8 cellular contexts compared by ENCODE assay signal in the genomic region with DNA sequence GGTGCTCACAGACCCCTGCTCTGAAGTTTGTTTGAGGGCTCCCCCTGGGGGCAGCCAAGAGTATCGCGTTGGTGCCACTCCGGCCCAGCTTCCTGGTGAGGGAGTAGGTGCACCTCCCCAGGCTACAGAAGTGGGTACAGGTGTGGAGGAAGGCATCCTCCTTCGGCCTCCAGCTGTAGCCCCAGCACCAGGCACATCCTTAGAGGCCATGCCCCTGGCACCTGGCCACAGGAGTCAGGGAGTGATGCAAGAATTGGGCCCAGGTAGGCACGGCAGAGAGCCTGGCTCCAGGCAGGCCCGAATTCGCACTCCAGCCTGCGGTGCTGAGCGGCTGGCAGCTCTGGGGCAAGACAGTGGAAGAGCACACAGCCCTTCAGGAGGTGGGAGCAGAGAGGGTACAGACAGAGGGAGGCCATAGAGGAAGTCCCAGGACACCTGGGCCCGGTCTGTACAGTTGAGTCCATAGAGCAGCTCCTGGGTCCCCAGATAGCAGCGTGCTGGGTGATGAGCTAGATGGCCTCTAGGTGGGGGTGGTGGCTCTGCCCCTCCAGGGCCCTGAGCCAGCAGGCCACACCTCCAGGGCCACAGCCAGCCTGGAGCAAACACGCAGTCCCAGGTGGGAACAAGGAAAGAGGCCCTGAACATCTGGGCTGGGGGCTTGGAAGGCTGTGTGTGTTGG. TPM values are rescaled to one million over a fixed set of nuclear protein-coding genes. Genes with fewer than 3 reads are reported as not detected.
DNase-seq lines count a peak whose midpoint lies in the region; ATAC-seq, FAIRE-seq and TF ChIP-seq lines count a peak whose summit lies in the region.

No MANE protein-coding gene starts in this region.

- H3K27ac Mint-ChIP-seq in nephron progenitor cell = no peak overlapping the region

- TF ChIP-seq POLR2A in GM12892 (IDR thresholded peaks at IDR 0.05; ENCODE audit: low read depth, low read length) (no peak), esophagus squamous epithelium (IDR thresholded peaks at IDR 0.05) (no peak), stomach (IDR thresholded peaks at IDR 0.05) (no peak)

- intact Hi-C loops in esophagus squamous epithelium (cut with DNase I) (no loop called here), stomach (cut with DNase I; ENCODE audit: low total_unique reads) (no loop called here)

- H3K36me3 Mint-ChIP-seq in activated T-cell treated with anti-CD3 and anti-CD28 coated beads, Interleukin-2, amount 50 U/mL, for 4 hours (ENCODE audit: insufficient read depth) = no peaks in the 10 kb centered on the region
- no peaks in the 10 kb centered on the region for H3K36me3 Mint-ChIP-seq in nephron progenitor cell (ENCODE audit: low read depth)

- FAIRE-seq in GM12892 (lab: Jason Lieb, UNC) = peak; percentile 89

- peak; percentile 60 to 70 for ATAC-seq in activated T-cell treated with anti-CD3 and anti-CD28 coated beads, Interleukin-2, amount 50 U/mL, for 4 hours
- ATAC-seq in GM21367 (IDR thresholded peaks at IDR 0.05; ENCODE audit: unreplicated experiment) = no peak

- 7 to 33% methylated on average over 3 to 8 of the region's 12 CpGs for WGBS in esophagus squamous epithelium, 2 donors
- WGBS in stomach, 5 donors = 38 to 45% (median 43%) methylated on average over 9 to 12 of the region's 12 CpGs

- H3K4me3 ChIP-seq in esophagus squamous epithelium = no peak overlapping the region
- H3K4me3 ChIP-seq in stomach = no peak overlapping the region

- no peaks in the 10 kb centered on the region for H3K9me3 Mint-ChIP-seq in activated T-cell treated with anti-CD3 and anti-CD28 coated beads, Interleukin-2, amount 50 U/mL, for 4 hours
- no peaks in the 10 kb centered on the region for H3K9me3 Mint-ChIP-seq in nephron progenitor cell

- H3K4me3 Mint-ChIP-seq in activated T-cell treated with anti-CD3 and anti-CD28 coated beads, Interleukin-2, amount 50 U/mL, for 4 hours = peak overlapping the region; percentile 38
- H3K4me3 Mint-ChIP-seq in nephron progenitor cell = peak overlapping the region; percentile 68

- TF ChIP-seq EP300 in stomach (IDR thresholded peaks at IDR 0.05) = no peak

- no peak overlapping the region for H3K27ac ChIP-seq in esophagus squamous epithelium
- H3K27ac ChIP-seq in stomach = peak overlapping the region in 1 of 5 donors; percentile 32

- peak; percentile 70 to 89 (median 84) for TF ChIP-seq CTCF in esophagus squamous epithelium (IDR thresholded peaks at IDR 0.05)
- TF ChIP-seq CTCF in nephron progenitor cell (IDR thresholded peaks at IDR 0.05) = peak; percentile 69
- peak in 6 of 7 experiments; percentile 44 to 86 (median 80) for TF ChIP-seq CTCF in stomach (IDR thresholded peaks at IDR 0.05)

- DNase-seq in GM12892 (ENCODE audit: insufficient read length) (peak; percentile 85), LHCN-M2 (ENCODE audit: low read depth) (peak; percentile 51), RPMI8226 (peak; percentile 94), esophagus squamous epithelium (lab: John Stamatoyannopoulos, UW) (no peak), nephron progenitor cell (peak; percentile 82), stomach (peak; percentile 88)
- peak; percentile 82 for DNase-seq in activated T-cell treated with anti-CD3 and anti-CD28 coated beads, Interleukin-2, amount 50 U/mL, for 4 hours

- no peaks in the 10 kb centered on the region for H3K36me3 ChIP-seq in esophagus squamous epithelium
- no peaks in the 10 kb centered on the region for H3K36me3 ChIP-seq in stomach

- no peaks in the 10 kb centered on the region for H3K9me3 ChIP-seq in esophagus squamous epithelium
- H3K9me3 ChIP-seq in stomach = no peaks in the 10 kb centered on the region

- H3K4me1 Mint-ChIP-seq in activated T-cell treated with anti-CD3 and anti-CD28 coated beads, Interleukin-2, amount 50 U/mL, for 4 hours (ENCODE audit: low read depth) = peaks cover 17% of the 10 kb centered on the region
- peaks cover 14% of the 10 kb centered on the region for H3K4me1 Mint-ChIP-seq in nephron progenitor cell

- peaks cover 2% of the 10 kb centered on the region for H3K27me3 Mint-ChIP-seq in activated T-cell treated with anti-CD3 and anti-CD28 coated beads, Interleukin-2, amount 50 U/mL, for 4 hours (ENCODE audit: low read depth)
- peaks cover 15% of the 10 kb centered on the region for H3K27me3 Mint-ChIP-seq in nephron progenitor cell (ENCODE audit: low read depth, poor library complexity)

- peaks cover 24 to 64% (median 31%) of the 10 kb centered on the region in 3 donors for H3K4me1 ChIP-seq in esophagus squamous epithelium
- H3K4me1 ChIP-seq in stomach = peaks cover 21 to 59% (median 39%) of the 10 kb centered on the region in 4 donors

- peaks cover 0 to 23% (median 0%) of the 10 kb centered on the region in 4 donors for H3K27me3 ChIP-seq in esophagus squamous epithelium
- peaks cover 0 to 32% (median 11%) of the 10 kb centered on the region in 3 donors for H3K27me3 ChIP-seq in stomach

RNA-seq across cellular contexts. Expression of gene SAPCD2, which starts 2.4 kb away (rescaled TPM):
- polyA plus RNA-seq in GM12892 (2012; ENCODE audit: missing spikeins) = 2.5 TPM
- total RNA-seq in LHCN-M2 (2014; rRNA removed) = 16.1 and 17.7 TPM in 2 replicates
- 5.4 TPM for polyA plus RNA-seq in LHCN-M2 (2012)
- total RNA-seq in activated T-cell treated with anti-CD3 and anti-CD28 coated beads, Interleukin-2, amount 50 U/mL, for 4 hours = 1 to 10 TPM; 3.6 to 5.5 (median 4.6) TPM
- total RNA-seq in esophagus squamous epithelium = 10 to 100 TPM in 3 of 4 donors, 1 to 10 TPM in 1; 8.2 to 21.2 (median 14.7) TPM
- total RNA-seq in stomach = 10 to 100 TPM in 1 of 5 donors, 1 to 10 TPM in 3, not detected in 1; 2.9 to 84.9 (median 4.4) TPM
- 1 to 10 TPM; 1.7 to 5.0 (median 3.8) TPM for polyA plus RNA-seq in stomach

RNA-seq across cellular contexts. Expression of gene UAP1L1, which starts 9.3 kb away (rescaled TPM):
- 15.9 TPM for polyA plus RNA-seq in GM12892 (2012; ENCODE audit: missing spikeins)
- total RNA-seq in LHCN-M2 (2014; rRNA removed) (13.6 and 17.6 TPM in 2 replicates), esophagus squamous epithelium (1 to 10 TPM; 2.2 to 4.7 (median 3.7) TPM), stomach (10 to 100 TPM in 3 of 5 donors, 1 to 10 TPM in 2; 4.6 to 95.6 (median 22.8) TPM)
- polyA plus RNA-seq in LHCN-M2 (2012) = 24.2 TPM
- total RNA-seq in activated T-cell treated with anti-CD3 and anti-CD28 coated beads, Interleukin-2, amount 50 U/mL, for 4 hours = 1 to 10 TPM; 5.6 to 8.4 (median 7.8) TPM
- 1 to 10 TPM; 4.1 to 7.4 (median 6.0) TPM for polyA plus RNA-seq in stomach

RNA-seq across cellular contexts. Expression of gene ENTPD2, which starts 14.1 kb away (rescaled TPM):
- polyA plus RNA-seq in GM12892 (2012; ENCODE audit: missing spikeins) = 1.6 TPM
- total RNA-seq in LHCN-M2 (2014; rRNA removed) (not detected in 2 replicates), esophagus squamous epithelium (1 to 10 TPM in 2 of 4 donors, under 1 TPM in 2; 0.47 to 1.3 (median 0.86) TPM), stomach (10 to 100 TPM in 1 of 5 donors, 1 to 10 TPM in 3, not detected in 1; 2.2 to 11.3 (median 6.7) TPM)
- polyA plus RNA-seq in LHCN-M2 (2012) = not detected
- total RNA-seq in activated T-cell treated with anti-CD3 and anti-CD28 coated beads, Interleukin-2, amount 50 U/mL, for 4 hours = under 1 TPM in 1 of 3 donors, not detected in 2; 0.34 TPM
- 1 to 10 TPM; 2.0 to 4.8 (median 2.9) TPM for polyA plus RNA-seq in stomach

RNA-seq across cellular contexts. Expression of gene MAN1B1, which starts 18.8 kb away (rescaled TPM):
- polyA plus RNA-seq in GM12892 (2012; ENCODE audit: missing spikeins) = 23.2 TPM
- total RNA-seq in LHCN-M2 (2014; rRNA removed) (78.4 and 92.8 TPM in 2 replicates), esophagus squamous epithelium (10 to 100 TPM; 25.6 to 50.9 (median 39.4) TPM), stomach (100 to 1,000 TPM in 1 of 5 donors, 10 to 100 TPM in 3, 1 to 10 TPM in 1; 4.7 to 167 (median 44.6) TPM)
- 56.5 TPM for polyA plus RNA-seq in LHCN-M2 (2012)
- total RNA-seq in activated T-cell treated with anti-CD3 and anti-CD28 coated beads, Interleukin-2, amount 50 U/mL, for 4 hours = 10 to 100 TPM; 30.7 to 34.0 (median 33.5) TPM
- 10 to 100 TPM; 22.8 to 52.6 (median 35.0) TPM for polyA plus RNA-seq in stomach

RNA-seq across cellular contexts. Expression of gene NPDC1, which starts 22.0 kb away (rescaled TPM):
- 0.19 TPM for polyA plus RNA-seq in GM12892 (2012; ENCODE audit: missing spikeins)
- 5.3 and 5.5 TPM in 2 replicates for total RNA-seq in LHCN-M2 (2014; rRNA removed)
- polyA plus RNA-seq in LHCN-M2 (2012) = 13.1 TPM
- 10 to 100 TPM; 15.1 to 33.0 (median 23.2) TPM for total RNA-seq in activated T-cell treated with anti-CD3 and anti-CD28 coated beads, Interleukin-2, amount 50 U/mL, for 4 hours
- 10 to 100 TPM; 11.9 to 45.2 (median 20.3) TPM for total RNA-seq in esophagus squamous epithelium
- 100 to 1,000 TPM in 4 of 5 donors, 10 to 100 TPM in 1; 20.0 to 276 (median 189) TPM for total RNA-seq in stomach
- polyA plus RNA-seq in stomach = 100 to 1,000 TPM; 104 to 186 (median 115) TPM
